Comparison of ENCODE assay signal across 21 cellular contexts in genomic region chr18:71442830-71443229, GRCh38.
DNase-seq lines count a peak whose midpoint lies in the region; ATAC-seq, FAIRE-seq and TF ChIP-seq lines count a peak whose summit lies in the region.
"Had no signal": no experiment of that assay in that cellular context is flagged by ENCODE, and none has a peak within 500 bp of the region (broad histone marks: within the 10 kb centered on the region; RNA-seq: fewer than 3 reads in every experiment).

No MANE protein-coding gene starts in this region.

- H4K20me1 ChIP-seq in HepG2 (ENCODE audit: insufficient read depth, low read length) = no peaks in the 10 kb centered on the region

- no peak overlapping the region for H3K27ac ChIP-seq in CD4-positive, alpha-beta T cell (ENCODE audit: low read depth, low read length)
- H3K27ac ChIP-seq in HepG2 (ENCODE audit: extremely low read length, insufficient read depth, low read length) = no peak overlapping the region
- H3K27ac ChIP-seq: esophagus squamous epithelium, parathyroid adenoma, PC-9, SK-N-MC, skin epidermis had no signal

- TF ChIP-seq EP300 in HepG2 (IDR thresholded peaks at IDR 0.05; ENCODE audit: low read depth in 2 of 2, low read length in 2 of 2) = no peak
- TF ChIP-seq EP300 in HepG2 (CRISPR knock-in tag; IDR thresholded peaks at IDR 0.05; ENCODE audit: borderline replicate concordance) = no peak

- CTCF ChIA-PET in CD4-positive, alpha-beta T cell (lab: Charles Lee) = no interaction called here
- CTCF ChIA-PET in HepG2 (lab: Yijun Ruan, JAX; ENCODE audit: low intra/inter-chr PET ratio, low total read pairs) = no interaction called here

- intact Hi-C loops in CD4-positive, alpha-beta T cell (cut with DNase I, micrococcal nuclease) = no loop called here
- intact Hi-C loops in HepG2 (cut with micrococcal nuclease; ENCODE audit: unreplicated experiment) = no loop called here

- H3K4me3 Mint-ChIP-seq in nephron progenitor cell = no peak overlapping the region
- H3K4me3 Mint-ChIP-seq in stimulated activated naive B cell treated with anti-CD40 and anti-IgM and Interleukin-4, amounts not matched to agents 10 μg/mL and 1 μg/mL and 100 μg/mL, for 72 hours = no peak overlapping the region
- no peak overlapping the region for H3K4me3 Mint-ChIP-seq in CD4-positive, alpha-beta T cell
- H3K4me3 Mint-ChIP-seq: activated CD4-positive, alpha-beta T cell treated with anti-CD3 and anti-CD28 coated beads, Interleukin-2, amount 10 ng/mL, durations not matched to agents 24 days and 14 days; H9; stimulated activated effector memory CD8-positive, alpha-beta T cell treated with anti-CD3 and anti-CD28 coated beads, Interleukin-12 subunit alpha, Interleukin-12 subunit beta, amount 100 ng/mL, for 72 hours had no signal

- no peak for TF ChIP-seq RAD21 in HepG2 (CRISPR knock-in tag; IDR thresholded peaks at IDR 0.05)

- H3K36me3 ChIP-seq in HepG2 (replicated peaks in 1 of 2; ENCODE audit: control insufficient read depth in 1 of 2, insufficient read depth in 2 of 2, low read length in 2 of 2) = no peaks in the 10 kb centered on the region
- H3K36me3 ChIP-seq: esophagus squamous epithelium, tibial nerve had no signal

- POLR2A ChIA-PET in CD4-positive, alpha-beta T cell (lab: Charles Lee) = no interaction called here
- POLR2A ChIA-PET in HepG2 (lab: Yijun Ruan, JAX) = no interaction called here

- FAIRE-seq in HepG2 (lab: Jason Lieb, UNC) = no peak
- FAIRE-seq: bronchial epithelial cell had no signal

- peaks cover 10% of the 10 kb centered on the region for H3K36me3 Mint-ChIP-seq in nephron progenitor cell (ENCODE audit: low read depth)
- no peaks in the 10 kb centered on the region for H3K36me3 Mint-ChIP-seq in stimulated activated naive B cell treated with anti-CD40 and anti-IgM and Interleukin-4, amounts not matched to agents 10 μg/mL and 1 μg/mL and 100 μg/mL, for 72 hours
- H3K36me3 Mint-ChIP-seq in CD4-positive, alpha-beta T cell (ENCODE audit: low read depth) = no peaks in the 10 kb centered on the region
- H3K36me3 Mint-ChIP-seq: stimulated activated effector memory CD8-positive, alpha-beta T cell treated with anti-CD3 and anti-CD28 coated beads, Interleukin-12 subunit alpha, Interleukin-12 subunit beta, amount 100 ng/mL, for 72 hours had no signal

- H3K9ac ChIP-seq in HepG2 (ENCODE audit: insufficient read depth, low read depth, low read length) = no peak overlapping the region
- H3K9ac ChIP-seq: parathyroid adenoma had no signal

- H3K4me3 ChIP-seq in astrocyte of the spinal cord (ENCODE audit: low read depth, low read length) = no peak overlapping the region
- H3K4me3 ChIP-seq in HepG2 (replicated peaks in 1 of 3; ENCODE audit: insufficient read depth in 1 of 3, low read depth in 2 of 3, low read length in 3 of 3) = no peak overlapping the region
- H3K4me3 ChIP-seq: esophagus squamous epithelium, PC-9, SK-N-MC, skin epidermis, tibial nerve had no signal

- no peak overlapping the region for H2AFZ ChIP-seq in HepG2 (ENCODE audit: low read length)
- H2AFZ ChIP-seq: parathyroid adenoma, PC-9 had no signal

- no peaks in the 10 kb centered on the region for H3K4me1 ChIP-seq in HepG2 (ENCODE audit: insufficient read depth, low read length)
- H3K4me1 ChIP-seq: esophagus squamous epithelium, parathyroid adenoma, tibial nerve had no signal

- H3K4me1 Mint-ChIP-seq in nephron progenitor cell = peaks cover 22% of the 10 kb centered on the region
- H3K4me1 Mint-ChIP-seq in stimulated activated naive B cell treated with anti-CD40 and anti-IgM and Interleukin-4, amounts not matched to agents 10 μg/mL and 1 μg/mL and 100 μg/mL, for 72 hours = no peaks in the 10 kb centered on the region
- H3K4me1 Mint-ChIP-seq in CD4-positive, alpha-beta T cell (ENCODE audit: low read depth) = no peaks in the 10 kb centered on the region
- H3K4me1 Mint-ChIP-seq: activated CD4-positive, alpha-beta T cell treated with anti-CD3 and anti-CD28 coated beads, Interleukin-2, amount 10 ng/mL, durations not matched to agents 24 days and 14 days; H9; stimulated activated effector memory CD8-positive, alpha-beta T cell treated with anti-CD3 and anti-CD28 coated beads, Interleukin-12 subunit alpha, Interleukin-12 subunit beta, amount 100 ng/mL, for 72 hours had no signal

- no peak for ATAC-seq in stimulated activated naive B cell treated with anti-CD40 and anti-IgM and Interleukin-4, amounts not matched to agents 10 μg/mL and 1 μg/mL and 100 μg/mL, for 72 hours (replicated peaks)
- no peak for ATAC-seq in CD4-positive, alpha-beta T cell (ENCODE audit: poor library complexity)
- ATAC-seq in HepG2 = no peak
- ATAC-seq: left colon; stimulated activated effector memory CD8-positive, alpha-beta T cell treated with anti-CD3 and anti-CD28 coated beads, Interleukin-12 subunit alpha, Interleukin-12 subunit beta, amount 100 ng/mL, for 72 hours had no signal

- BruUV-seq in HepG2 (replicated peaks; lab: Mats Ljungman, UMichigan) = no TSS peak

- in situ Hi-C loops in astrocyte of the spinal cord (cut with HindIII; ENCODE audit: low sequenced_read_pairs) = no loop called here
- in situ Hi-C loops in HepG2 (cut with HindIII; ENCODE audit: extremely low pct_ligation_motif_present, low pct_unique_long_range_greater_than_20kb) = no loop called here

- no peaks in the 10 kb centered on the region for H3K27me3 Mint-ChIP-seq in nephron progenitor cell (ENCODE audit: low read depth, poor library complexity)
- H3K27me3 Mint-ChIP-seq in stimulated activated naive B cell treated with anti-CD40 and anti-IgM and Interleukin-4, amounts not matched to agents 10 μg/mL and 1 μg/mL and 100 μg/mL, for 72 hours = no peaks in the 10 kb centered on the region
- no peaks in the 10 kb centered on the region for H3K27me3 Mint-ChIP-seq in CD4-positive, alpha-beta T cell
- H3K27me3 Mint-ChIP-seq: activated CD4-positive, alpha-beta T cell treated with anti-CD3 and anti-CD28 coated beads, Interleukin-2, amount 10 ng/mL, durations not matched to agents 24 days and 14 days had no signal

- no peak overlapping the region for H3K4me2 ChIP-seq in HepG2 (ENCODE audit: low read depth, low read length)
- H3K4me2 ChIP-seq: PC-9 had no signal

- H3K9me3 ChIP-seq in CD4-positive, alpha-beta T cell (ENCODE audit: control insufficient read depth, low read length) = no peaks in the 10 kb centered on the region
- H3K9me3 ChIP-seq in HepG2 (ENCODE audit: low read length) = no peaks in the 10 kb centered on the region
- H3K9me3 ChIP-seq: tibial nerve had no signal

- peak overlapping the region; percentile 44 for H3K27ac Mint-ChIP-seq in nephron progenitor cell
- no peak overlapping the region for H3K27ac Mint-ChIP-seq in stimulated activated naive B cell treated with anti-CD40 and anti-IgM and Interleukin-4, amounts not matched to agents 10 μg/mL and 1 μg/mL and 100 μg/mL, for 72 hours
- H3K27ac Mint-ChIP-seq in CD4-positive, alpha-beta T cell = no peak overlapping the region
- H3K27ac Mint-ChIP-seq: activated CD4-positive, alpha-beta T cell treated with anti-CD3 and anti-CD28 coated beads, Interleukin-2, amount 10 ng/mL, durations not matched to agents 24 days and 14 days; H9; stimulated activated effector memory CD8-positive, alpha-beta T cell treated with anti-CD3 and anti-CD28 coated beads, Interleukin-12 subunit alpha, Interleukin-12 subunit beta, amount 100 ng/mL, for 72 hours had no signal

- no peaks in the 10 kb centered on the region for H3K79me2 ChIP-seq in HepG2 (ENCODE audit: insufficient read depth, low read length)
- H3K79me2 ChIP-seq: parathyroid adenoma had no signal

- no peak for TF ChIP-seq CTCF in astrocyte of the spinal cord (IDR thresholded peaks at IDR 0.05; ENCODE audit: low read depth, low read length)
- no peak for TF ChIP-seq CTCF in nephron progenitor cell (IDR thresholded peaks at IDR 0.05)
- TF ChIP-seq CTCF in CD4-positive, alpha-beta T cell (IDR thresholded peaks at IDR 0.05) = no peak
- TF ChIP-seq CTCF in HepG2 (CRISPR knock-in tag; IDR thresholded peaks at IDR 0.05) = no peak

- H3K9me3 Mint-ChIP-seq in nephron progenitor cell = peaks cover 22% of the 10 kb centered on the region
- peaks cover 0 to 3% of the 10 kb centered on the region in 2 donors for H3K9me3 Mint-ChIP-seq in stimulated activated naive B cell treated with anti-CD40 and anti-IgM and Interleukin-4, amounts not matched to agents 10 μg/mL and 1 μg/mL and 100 μg/mL, for 72 hours
- no peaks in the 10 kb centered on the region for H3K9me3 Mint-ChIP-seq in CD4-positive, alpha-beta T cell

- DNase-seq in M059J (ENCODE audit: low read depth) (peak; percentile 4), NCI-H446 treated with DMSO at 0.1 percent for 48 hours (lab: John Stamatoyannopoulos, UW) (peak; percentile 53), astrocyte of the spinal cord (ENCODE audit: low read depth, low spot score) (peak; percentile 86), nephron progenitor cell (no peak), erythroblast (lab: John Stamatoyannopoulos, UW) (no peak), HepG2 (ENCODE audit: low spot score) (no peak)
- DNase-seq in stimulated activated naive B cell treated with anti-CD40 and anti-IgM and Interleukin-4, amounts not matched to agents 10 μg/mL and 1 μg/mL and 100 μg/mL, for 72 hours = no peak
- no peak for DNase-seq in CD4-positive, alpha-beta T cell
- DNase-seq: activated CD4-positive, alpha-beta T cell treated with anti-CD3 and anti-CD28 coated beads, Interleukin-2, amount 10 ng/mL, durations not matched to agents 24 days and 14 days; activated naive CD4-positive, alpha-beta T cell treated with anti-CD3 and anti-CD28 coated beads, Interleukin-2, amount 50 U/mL, for 16 hours; esophagus squamous epithelium; H9; left colon; NCI-H2227 treated with DMSO at 0.1 percent for 48 hours; PC-9 had no signal

- WGBS in HepG2 (ENCODE audit: low lambda C conversion rate) = 10% methylated on average over 3 of the region's 3 CpGs

- TF ChIP-seq POLR2A in erythroblast (IDR thresholded peaks at IDR 0.05; ENCODE audit: low read length) = no peak
- TF ChIP-seq POLR2A in HepG2 (IDR thresholded peaks at IDR 0.05; ENCODE audit: insufficient read depth in 1 of 2, low read depth in 2 of 2, low read length in 2 of 2) = no peak

- no peaks in the 10 kb centered on the region for H3K27me3 ChIP-seq in CD4-positive, alpha-beta T cell (ENCODE audit: control insufficient read depth, insufficient read depth, low read length)
- no peaks in the 10 kb centered on the region for H3K27me3 ChIP-seq in HepG2 (ENCODE audit: control insufficient read depth in 1 of 2, insufficient read depth in 2 of 2, low read length in 2 of 2)
- H3K27me3 ChIP-seq: esophagus squamous epithelium, tibial nerve had no signal

TF ChIP-seq in HepG2, 621 proteins besides CTCF, POLR2A, EP300 and RAD21 (continues in another document):
- TF ChIP-seq SETDB1 (CRISPR knock-in tag; IDR thresholded peaks at IDR 0.05; ENCODE audit: borderline replicate concordance) = no peak
- TF ChIP-seq ZNF17 (CRISPR knock-in tag; IDR thresholded peaks at IDR 0.05) = no peak
- no peak for TF ChIP-seq ZNF282 (IDR thresholded peaks at IDR 0.05; ENCODE audit: partially characterized antibody)
- TF ChIP-seq TMF1 (CRISPR knock-in tag; IDR thresholded peaks at IDR 0.05; ENCODE audit: low read depth) = no peak
- TF ChIP-seq CC2D1A (CRISPR knock-in tag; IDR thresholded peaks at IDR 0.05) = no peak
- TF ChIP-seq TCF7 (IDR thresholded peaks at IDR 0.05; ENCODE audit: low read depth) = no peak
- TF ChIP-seq ZNF737 (CRISPR knock-in tag; IDR thresholded peaks at IDR 0.05; ENCODE audit: borderline replicate concordance) = no peak
- no peak for TF ChIP-seq MAFF (IDR thresholded peaks at IDR 0.05; ENCODE audit: low read depth, low read length)
- no peak for TF ChIP-seq TAF1 (CRISPR knock-in tag; IDR thresholded peaks at IDR 0.05)

Comparison
In these comparisons a context has a peak if more than half of its experiments do, and no peak if none do; other contexts are left out.
1. DNase-seq: peak in M059J (single experiment), NCI-H446 treated with DMSO at 0.1 percent for 48 hours (single experiment) and astrocyte of the spinal cord (single experiment); none in nephron progenitor cell (single experiment), erythroblast (0 of 2), stimulated activated naive B cell treated with anti-CD40 and anti-IgM and Interleukin-4, amounts not matched to agents 10 μg/mL and 1 μg/mL and 100 μg/mL, for 72 hours (single experiment), CD4-positive, alpha-beta T cell (0 of 10) and HepG2 (single experiment).